Comparison of ENCODE assay signal across 8 cellular contexts in genomic region chr11:13465909-13466371, GRCh38. TPM values are rescaled to one million over a fixed set of nuclear protein-coding genes. Genes with fewer than 3 reads are reported as not detected.
A peak's percentile ranks its signal among the peaks of the same experiment; 100 is the strongest.
DNase-seq lines count a peak whose midpoint lies in the region; ATAC-seq, FAIRE-seq and TF ChIP-seq lines count a peak whose summit lies in the region.

No MANE protein-coding gene starts in this region.

- no peaks in the 10 kb centered on the region for H3K36me3 ChIP-seq in tibial nerve

- no peaks in the 10 kb centered on the region for H3K9me3 ChIP-seq in tibial nerve

- no peak for TF ChIP-seq EP300 in tibial nerve (IDR thresholded peaks at IDR 0.05)

- 12% methylated on average over 6 of the region's 6 CpGs for WGBS in tibial nerve, 2 donors

- no peak overlapping the region for H3K27ac ChIP-seq in tibial nerve

- H3K4me1 ChIP-seq in tibial nerve, result peaks cover 0 to 24% (median 11%) of the 10 kb centered on the region in 4 donors

- peak; percentile 15 to 67 (median 50) for TF ChIP-seq CTCF in tibial nerve (IDR thresholded peaks at IDR 0.05)

- no peaks in the 10 kb centered on the region for H3K27me3 ChIP-seq in tibial nerve

- no peak for ATAC-seq in HG03354 (IDR thresholded peaks at IDR 0.05; ENCODE audit: poor library complexity, severe bottlenecking, unreplicated experiment)

- no peak overlapping the region for H3K4me3 ChIP-seq in tibial nerve

- FAIRE-seq in HTR-8/SVneo (lab: Jason Lieb, UNC), result no peak

- peak; percentile 4 for DNase-seq in DMS114 treated with DMSO at 0.1 percent for 48 hours (lab: John Stamatoyannopoulos, UW; ENCODE audit: unreplicated experiment)
- peak; percentile 45 for DNase-seq in HTR-8/SVneo (ENCODE audit: insufficient read length, low spot score)
- peak; percentile 7 for DNase-seq in SKM-1 (lab: John Stamatoyannopoulos, UW; ENCODE audit: unreplicated experiment)
- peak; percentile 48 for DNase-seq in glomerular visceral epithelial cell (ENCODE audit: extremely low spot score)
- peak in 1 of 2 donors; percentile 18 for DNase-seq in tibial nerve (ENCODE audit: low spot score in 2 of 2)
- DNase-seq in activated T-cell treated with anti-CD3 and anti-CD28 coated beads, Interleukin-2, amount 50 U/mL, for 1 hour, result no peak
- DNase-seq in NCI-H1436 (lab: John Stamatoyannopoulos, UW), result no peak

- TF ChIP-seq POLR2A in tibial nerve (IDR thresholded peaks at IDR 0.05), result no peak

RNA-seq across cellular contexts. Expression of gene BTBD10, which starts 2.9 kb away (rescaled TPM):
- total RNA-seq in tibial nerve, result 10 to 100 TPM; 29.8 to 37.0 (median 33.7) TPM

RNA-seq across cellular contexts. Expression of gene PTH, which starts 29.9 kb away (rescaled TPM):
- total RNA-seq in tibial nerve, result not detected

Comparison
In these comparisons a context has a peak if more than half of its experiments do, and no peak if none do; other contexts are left out.
1. DNase-seq: peak in DMS114 treated with DMSO at 0.1 percent for 48 hours (single experiment), HTR-8/SVneo (single experiment), SKM-1 (single experiment) and glomerular visceral epithelial cell (single experiment); none in activated T-cell treated with anti-CD3 and anti-CD28 coated beads, Interleukin-2, amount 50 U/mL, for 1 hour (single experiment) and NCI-H1436 (single experiment).